In genomic region chr11:33389635-33390034, GRCh38 we compare ENCODE assay signal across 13 cellular contexts.
A peak's percentile ranks its signal among the peaks of the same experiment; 100 is the strongest.
DNase-seq lines count a peak whose midpoint lies in the region; ATAC-seq lines count a peak whose summit lies in the region.
"Had no signal": no experiment of that assay in that cellular context is flagged by ENCODE, and none has a peak within 500 bp of the region (broad histone marks: within the 10 kb centered on the region; RNA-seq: fewer than 3 reads in every experiment).

No MANE protein-coding gene starts in this region.

- H3K27ac Mint-ChIP-seq in stimulated activated naive B cell treated with anti-CD40 and anti-IgM and Interleukin-4, amounts not matched to agents 10 μg/mL and 1 μg/mL and 100 μg/mL, for 72 hours: peak overlapping the region; percentile 75

- no peaks in the 10 kb centered on the region for H3K36me3 Mint-ChIP-seq in stimulated activated naive B cell treated with anti-CD40 and anti-IgM and Interleukin-4, amounts not matched to agents 10 μg/mL and 1 μg/mL and 100 μg/mL, for 72 hours

- peak overlapping the region in 1 of 2 donors; percentile 2 for H3K4me3 Mint-ChIP-seq in stimulated activated naive B cell treated with anti-CD40 and anti-IgM and Interleukin-4, amounts not matched to agents 10 μg/mL and 1 μg/mL and 100 μg/mL, for 72 hours

- ATAC-seq in GM18909 (IDR thresholded peaks at IDR 0.05; ENCODE audit: poor library complexity, unreplicated experiment): peak; percentile 73
- ATAC-seq in GM21723 (IDR thresholded peaks at IDR 0.05; ENCODE audit: unreplicated experiment): peak; percentile 56
- peak; percentile 46 for ATAC-seq in HG03196 (IDR thresholded peaks at IDR 0.05; ENCODE audit: unreplicated experiment)
- ATAC-seq in stimulated activated naive B cell treated with anti-CD40 and anti-IgM and Interleukin-4, amounts not matched to agents 10 μg/mL and 1 μg/mL and 100 μg/mL, for 72 hours (replicated peaks): peak; percentile 41 to 56
- ATAC-seq: body of pancreas had no signal

- H3K4me1 Mint-ChIP-seq in stimulated activated naive B cell treated with anti-CD40 and anti-IgM and Interleukin-4, amounts not matched to agents 10 μg/mL and 1 μg/mL and 100 μg/mL, for 72 hours: peaks cover 22 to 33% of the 10 kb centered on the region in 2 donors

- no peaks in the 10 kb centered on the region for H3K27me3 Mint-ChIP-seq in stimulated activated naive B cell treated with anti-CD40 and anti-IgM and Interleukin-4, amounts not matched to agents 10 μg/mL and 1 μg/mL and 100 μg/mL, for 72 hours

- no peak for DNase-seq in stimulated activated naive B cell treated with anti-CD40 and anti-IgM and Interleukin-4, amounts not matched to agents 10 μg/mL and 1 μg/mL and 100 μg/mL, for 72 hours
- DNase-seq in NCI-H774 (lab: John Stamatoyannopoulos, UW) (no peak), substantia nigra (lab: John Stamatoyannopoulos, UW) (no peak), hepatic stellate cell (ENCODE audit: low spot score) (no peak)
- DNase-seq: activated T-cell treated with anti-CD3 and anti-CD28 coated beads, Interleukin-2, amount 50 U/mL, for 48 hours; body of pancreas; glutamatergic neuron; NCI-H2227 treated with DMSO at 0.1 percent for 48 hours; SHP77 had no signal

- no peaks in the 10 kb centered on the region for H3K9me3 Mint-ChIP-seq in stimulated activated naive B cell treated with anti-CD40 and anti-IgM and Interleukin-4, amounts not matched to agents 10 μg/mL and 1 μg/mL and 100 μg/mL, for 72 hours

- H3K27ac ChIP-seq in substantia nigra (ENCODE audit: low read depth, low read length, poor library complexity, severe bottlenecking): no peak overlapping the region
- H3K27ac ChIP-seq: body of pancreas, VCaP had no signal
